1 cellular context compared by ENCODE assay signal in the genomic region with DNA sequence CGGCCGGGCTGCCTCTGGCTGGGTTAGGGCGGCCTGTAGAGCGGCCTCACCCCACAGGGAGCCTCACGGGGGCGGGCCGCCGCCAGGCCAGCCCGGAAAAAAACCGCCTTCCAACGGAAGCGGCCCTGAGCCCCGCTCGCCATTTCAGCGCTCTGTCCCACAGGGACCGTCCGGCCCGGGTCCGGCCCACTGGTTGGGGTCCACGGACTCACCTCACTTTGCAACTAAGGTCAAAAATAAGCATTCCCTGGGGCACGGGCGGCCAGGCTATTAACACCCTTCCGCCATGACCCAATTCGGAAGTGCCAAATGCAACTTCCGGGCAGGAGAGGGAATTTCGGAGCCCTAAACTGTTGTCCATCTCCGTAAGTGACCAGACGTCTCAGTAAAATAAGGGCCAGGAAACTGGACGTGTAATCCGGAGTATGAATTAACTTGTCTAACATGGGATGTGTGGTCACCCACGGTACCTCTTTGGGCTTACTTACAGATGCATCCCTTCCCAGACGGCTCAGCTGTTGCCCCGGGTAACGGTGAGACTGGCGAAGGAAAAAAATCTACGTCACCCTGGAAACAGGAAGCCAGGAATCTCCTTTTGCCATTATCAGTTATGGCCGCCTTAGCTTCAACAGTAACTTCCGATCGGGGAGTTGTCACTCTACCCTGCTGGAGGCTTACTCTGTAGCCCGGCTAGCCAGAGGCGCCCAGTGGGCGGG.
TF ChIP-seq lines count a peak whose summit lies in the region.

A gene with protein sequence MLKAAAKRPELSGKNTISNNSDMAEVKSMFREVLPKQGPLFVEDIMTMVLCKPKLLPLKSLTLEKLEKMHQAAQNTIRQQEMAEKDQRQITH (minus strand): TSS at position 548 of the 716 bp plus-strand sequence. CDS start 1,023 bp downstream, outside the sequence.

TF ChIP-seq in HepG2, 621 proteins besides CTCF, POLR2A, EP300 and RAD21 (continued from another document and continues in another):
- TF ChIP-seq, protein P1, sequence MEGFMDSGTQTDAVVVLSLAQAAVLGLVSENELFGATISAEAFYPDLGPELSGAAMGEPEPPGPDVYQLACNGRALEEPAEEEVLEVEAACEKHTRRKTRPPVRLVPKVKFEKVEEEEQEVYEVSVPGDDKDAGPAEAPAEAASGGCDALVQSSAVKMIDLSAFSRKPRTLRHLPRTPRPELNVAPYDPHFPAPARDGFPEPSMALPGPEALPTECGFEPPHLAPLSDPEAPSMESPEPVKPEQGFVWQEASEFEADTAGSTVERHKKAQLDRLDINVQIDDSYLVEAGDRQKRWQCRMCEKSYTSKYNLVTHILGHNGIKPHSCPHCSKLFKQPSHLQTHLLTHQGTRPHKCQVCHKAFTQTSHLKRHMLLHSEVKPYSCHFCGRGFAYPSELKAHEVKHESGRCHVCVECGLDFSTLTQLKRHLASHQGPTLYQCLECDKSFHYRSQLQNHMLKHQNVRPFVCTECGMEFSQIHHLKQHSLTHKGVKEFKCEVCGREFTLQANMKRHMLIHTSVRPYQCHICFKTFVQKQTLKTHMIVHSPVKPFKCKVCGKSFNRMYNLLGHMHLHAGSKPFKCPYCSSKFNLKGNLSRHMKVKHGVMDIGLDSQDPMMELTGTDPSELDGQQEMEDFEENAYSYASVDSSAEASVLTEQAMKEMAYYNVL (CRISPR knock-in tag; IDR thresholded peaks at IDR 0.05; ENCODE audit: borderline replicate concordance), result peak; percentile 56; the same call in 1 of the 2 replicates
- TF ChIP-seq GATAD1 (CRISPR knock-in tag; IDR thresholded peaks at IDR 0.05) (peak; percentile 84), ZNF263 (CRISPR knock-in tag; IDR thresholded peaks at IDR 0.05) (peak; percentile 54; the same call in 1 of the 2 replicates), NFYC (CRISPR knock-in tag; IDR thresholded peaks at IDR 0.05) (no peak), ZNF569 (CRISPR knock-in tag; IDR thresholded peaks at IDR 0.05; ENCODE audit: borderline replicate concordance) (no peak), ZNF224 (CRISPR knock-in tag; IDR thresholded peaks at IDR 0.05) (peak; percentile 79), NFKB2 (CRISPR knock-in tag; IDR thresholded peaks at IDR 0.05; ENCODE audit: borderline replicate concordance) (peak; percentile 69; the same call in 1 of the 2 replicates), TBX3 (IDR thresholded peaks at IDR 0.05; ENCODE audit: borderline replicate concordance) (0 out of 2 replicates have a peak, but pooled peaks have one; percentile 40), FOXA1 (IDR thresholded peaks at IDR 0.05) (no peak), FOXA1 (CRISPR knock-in tag; IDR thresholded peaks at IDR 0.05) (no peak), YY1 (IDR thresholded peaks at IDR 0.05; ENCODE audit: insufficient read depth, insufficient replicate concordance, low read depth, low read length) (peak; percentile 97), TOE1 (CRISPR knock-in tag; IDR thresholded peaks at IDR 0.05) (no peak), ZNF296 (CRISPR knock-in tag; conservative IDR thresholded peaks at IDR 0.05) (0 out of 2 replicates have a peak, but pooled peaks have one; percentile 65), ZNF557 (CRISPR knock-in tag; IDR thresholded peaks at IDR 0.05) (no peak), ZFP36L1 (CRISPR knock-in tag; IDR thresholded peaks at IDR 0.05) (no peak), SP4 (CRISPR knock-in tag; IDR thresholded peaks at IDR 0.05) (no peak; the same call in none of the 2 replicates), AGO1 (IDR thresholded peaks at IDR 0.05; ENCODE audit: low read depth, low read length, poor library complexity, severe bottlenecking) (peak; percentile 43), MIER2 (CRISPR knock-in tag; IDR thresholded peaks at IDR 0.05) (no peak), MBD4 (IDR thresholded peaks at IDR 0.05; ENCODE audit: borderline replicate concordance, low read length) (no peak), GLI4 (CRISPR knock-in tag; IDR thresholded peaks at IDR 0.05; ENCODE audit: borderline replicate concordance) (no peak), PPARG (CRISPR knock-in tag; conservative IDR thresholded peaks at IDR 0.05) (no peak; the same call in 1 of the 2 replicates), SETDB1 (CRISPR knock-in tag; IDR thresholded peaks at IDR 0.05; ENCODE audit: borderline replicate concordance) (no peak), ZNF619 (CRISPR knock-in tag; IDR thresholded peaks at IDR 0.05) (peak; percentile 84; the same call in 1 of the 2 replicates), FOXA3 (CRISPR knock-in tag; IDR thresholded peaks at IDR 0.05) (no peak; the same call in 1 of the 2 replicates), SNAI1 (CRISPR knock-in tag; IDR thresholded peaks at IDR 0.05; ENCODE audit: borderline replicate concordance) (no peak), HDAC6 (IDR thresholded peaks at IDR 0.05; ENCODE audit: low read depth, low read length) (no peak), ZFY (CRISPR knock-in tag; IDR thresholded peaks at IDR 0.05) (peak; percentile 96), STAG1 (CRISPR knock-in tag; IDR thresholded peaks at IDR 0.05) (no peak; the same call in 1 of the 2 replicates), MED1 (CRISPR knock-in tag; IDR thresholded peaks at IDR 0.05) (peak; percentile 31; the same call in 1 of the 2 replicates)
- TF ChIP-seq, protein P2, sequence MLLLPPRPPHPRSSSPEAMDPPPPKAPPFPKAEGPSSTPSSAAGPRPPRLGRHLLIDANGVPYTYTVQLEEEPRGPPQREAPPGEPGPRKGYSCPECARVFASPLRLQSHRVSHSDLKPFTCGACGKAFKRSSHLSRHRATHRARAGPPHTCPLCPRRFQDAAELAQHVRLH (CRISPR knock-in tag; IDR thresholded peaks at IDR 0.05; ENCODE audit: borderline replicate concordance, low read depth), result no peak
- TF ChIP-seq, protein P3, sequence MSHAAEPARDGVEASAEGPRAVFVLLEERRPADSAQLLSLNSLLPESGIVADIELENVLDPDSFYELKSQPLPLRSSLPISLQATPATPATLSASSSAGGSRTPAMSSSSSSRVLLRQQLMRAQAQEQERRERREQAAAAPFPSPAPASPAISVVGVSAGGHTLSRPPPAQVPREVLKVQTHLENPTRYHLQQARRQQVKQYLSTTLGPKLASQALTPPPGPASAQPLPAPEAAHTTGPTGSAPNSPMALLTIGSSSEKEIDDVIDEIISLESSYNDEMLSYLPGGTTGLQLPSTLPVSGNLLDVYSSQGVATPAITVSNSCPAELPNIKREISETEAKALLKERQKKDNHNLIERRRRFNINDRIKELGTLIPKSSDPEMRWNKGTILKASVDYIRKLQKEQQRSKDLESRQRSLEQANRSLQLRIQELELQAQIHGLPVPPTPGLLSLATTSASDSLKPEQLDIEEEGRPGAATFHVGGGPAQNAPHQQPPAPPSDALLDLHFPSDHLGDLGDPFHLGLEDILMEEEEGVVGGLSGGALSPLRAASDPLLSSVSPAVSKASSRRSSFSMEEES (CRISPR knock-in tag; IDR thresholded peaks at IDR 0.05), result peak; percentile 38; the same call in 1 of the 2 replicates
- TF ChIP-seq, protein P4, sequence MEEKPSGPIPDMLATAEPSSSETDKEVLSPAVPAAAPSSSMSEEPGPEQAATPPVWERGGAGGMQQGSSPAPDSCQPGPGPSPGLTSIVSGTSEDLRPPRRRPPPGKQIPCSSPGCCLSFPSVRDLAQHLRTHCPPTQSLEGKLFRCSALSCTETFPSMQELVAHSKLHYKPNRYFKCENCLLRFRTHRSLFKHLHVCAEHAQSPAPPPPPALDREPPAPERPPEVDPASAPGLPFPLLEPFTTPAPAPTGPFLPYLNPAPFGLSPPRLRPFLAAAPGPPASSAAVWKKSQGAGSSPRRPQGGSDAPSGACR (CRISPR knock-in tag; IDR thresholded peaks at IDR 0.05), result peak; percentile 84; the same call in 1 of the 2 replicates
- TF ChIP-seq, protein P5, sequence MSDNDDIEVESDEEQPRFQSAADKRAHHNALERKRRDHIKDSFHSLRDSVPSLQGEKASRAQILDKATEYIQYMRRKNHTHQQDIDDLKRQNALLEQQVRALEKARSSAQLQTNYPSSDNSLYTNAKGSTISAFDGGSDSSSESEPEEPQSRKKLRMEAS (IDR thresholded peaks at IDR 0.05), result peak; percentile 5
- TF ChIP-seq, protein P6, sequence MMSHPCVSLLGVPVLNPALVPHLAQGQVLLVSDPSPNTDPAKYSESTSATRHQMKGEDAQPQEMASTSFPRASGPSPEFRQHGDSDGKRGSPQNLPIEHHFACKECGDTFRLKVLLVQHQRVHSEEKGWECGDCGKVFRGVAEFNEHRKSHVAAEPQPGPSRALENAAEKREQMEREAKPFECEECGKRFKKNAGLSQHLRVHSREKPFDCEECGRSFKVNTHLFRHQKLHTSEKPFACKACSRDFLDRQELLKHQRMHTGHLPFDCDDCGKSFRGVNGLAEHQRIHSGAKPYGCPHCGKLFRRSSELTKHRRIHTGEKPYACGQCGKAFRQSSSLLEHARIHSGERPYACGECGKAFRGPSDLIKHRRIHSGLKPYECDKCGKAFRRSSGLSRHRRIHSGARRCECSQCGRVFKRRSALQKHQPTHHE (CRISPR knock-in tag; IDR thresholded peaks at IDR 0.05; ENCODE audit: borderline replicate concordance), result no peak
- TF ChIP-seq, protein P7, sequence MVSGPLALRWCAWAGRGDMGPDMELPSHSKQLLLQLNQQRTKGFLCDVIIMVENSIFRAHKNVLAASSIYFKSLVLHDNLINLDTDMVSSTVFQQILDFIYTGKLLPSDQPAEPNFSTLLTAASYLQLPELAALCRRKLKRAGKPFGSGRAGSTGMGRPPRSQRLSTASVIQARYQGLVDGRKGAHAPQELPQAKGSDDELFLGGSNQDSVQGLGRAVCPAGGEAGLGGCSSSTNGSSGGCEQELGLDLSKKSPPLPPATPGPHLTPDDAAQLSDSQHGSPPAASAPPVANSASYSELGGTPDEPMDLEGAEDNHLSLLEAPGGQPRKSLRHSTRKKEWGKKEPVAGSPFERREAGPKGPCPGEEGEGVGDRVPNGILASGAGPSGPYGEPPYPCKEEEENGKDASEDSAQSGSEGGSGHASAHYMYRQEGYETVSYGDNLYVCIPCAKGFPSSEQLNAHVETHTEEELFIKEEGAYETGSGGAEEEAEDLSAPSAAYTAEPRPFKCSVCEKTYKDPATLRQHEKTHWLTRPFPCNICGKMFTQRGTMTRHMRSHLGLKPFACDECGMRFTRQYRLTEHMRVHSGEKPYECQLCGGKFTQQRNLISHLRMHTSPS (CRISPR knock-in tag; IDR thresholded peaks at IDR 0.05; ENCODE audit: low read depth), result no peak
- TF ChIP-seq, protein P8, sequence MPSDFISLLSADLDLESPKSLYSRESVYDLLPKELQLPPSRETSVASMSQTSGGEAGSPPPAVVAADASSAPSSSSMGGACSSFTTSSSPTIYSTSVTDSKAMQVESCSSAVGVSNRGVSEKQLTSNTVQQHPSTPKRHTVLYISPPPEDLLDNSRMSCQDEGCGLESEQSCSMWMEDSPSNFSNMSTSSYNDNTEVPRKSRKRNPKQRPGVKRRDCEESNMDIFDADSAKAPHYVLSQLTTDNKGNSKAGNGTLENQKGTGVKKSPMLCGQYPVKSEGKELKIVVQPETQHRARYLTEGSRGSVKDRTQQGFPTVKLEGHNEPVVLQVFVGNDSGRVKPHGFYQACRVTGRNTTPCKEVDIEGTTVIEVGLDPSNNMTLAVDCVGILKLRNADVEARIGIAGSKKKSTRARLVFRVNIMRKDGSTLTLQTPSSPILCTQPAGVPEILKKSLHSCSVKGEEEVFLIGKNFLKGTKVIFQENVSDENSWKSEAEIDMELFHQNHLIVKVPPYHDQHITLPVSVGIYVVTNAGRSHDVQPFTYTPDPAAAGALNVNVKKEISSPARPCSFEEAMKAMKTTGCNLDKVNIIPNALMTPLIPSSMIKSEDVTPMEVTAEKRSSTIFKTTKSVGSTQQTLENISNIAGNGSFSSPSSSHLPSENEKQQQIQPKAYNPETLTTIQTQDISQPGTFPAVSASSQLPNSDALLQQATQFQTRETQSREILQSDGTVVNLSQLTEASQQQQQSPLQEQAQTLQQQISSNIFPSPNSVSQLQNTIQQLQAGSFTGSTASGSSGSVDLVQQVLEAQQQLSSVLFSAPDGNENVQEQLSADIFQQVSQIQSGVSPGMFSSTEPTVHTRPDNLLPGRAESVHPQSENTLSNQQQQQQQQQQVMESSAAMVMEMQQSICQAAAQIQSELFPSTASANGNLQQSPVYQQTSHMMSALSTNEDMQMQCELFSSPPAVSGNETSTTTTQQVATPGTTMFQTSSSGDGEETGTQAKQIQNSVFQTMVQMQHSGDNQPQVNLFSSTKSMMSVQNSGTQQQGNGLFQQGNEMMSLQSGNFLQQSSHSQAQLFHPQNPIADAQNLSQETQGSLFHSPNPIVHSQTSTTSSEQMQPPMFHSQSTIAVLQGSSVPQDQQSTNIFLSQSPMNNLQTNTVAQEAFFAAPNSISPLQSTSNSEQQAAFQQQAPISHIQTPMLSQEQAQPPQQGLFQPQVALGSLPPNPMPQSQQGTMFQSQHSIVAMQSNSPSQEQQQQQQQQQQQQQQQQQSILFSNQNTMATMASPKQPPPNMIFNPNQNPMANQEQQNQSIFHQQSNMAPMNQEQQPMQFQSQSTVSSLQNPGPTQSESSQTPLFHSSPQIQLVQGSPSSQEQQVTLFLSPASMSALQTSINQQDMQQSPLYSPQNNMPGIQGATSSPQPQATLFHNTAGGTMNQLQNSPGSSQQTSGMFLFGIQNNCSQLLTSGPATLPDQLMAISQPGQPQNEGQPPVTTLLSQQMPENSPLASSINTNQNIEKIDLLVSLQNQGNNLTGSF (CRISPR knock-in tag; IDR thresholded peaks at IDR 0.05), result peak; percentile 81
- TF ChIP-seq, protein P9, sequence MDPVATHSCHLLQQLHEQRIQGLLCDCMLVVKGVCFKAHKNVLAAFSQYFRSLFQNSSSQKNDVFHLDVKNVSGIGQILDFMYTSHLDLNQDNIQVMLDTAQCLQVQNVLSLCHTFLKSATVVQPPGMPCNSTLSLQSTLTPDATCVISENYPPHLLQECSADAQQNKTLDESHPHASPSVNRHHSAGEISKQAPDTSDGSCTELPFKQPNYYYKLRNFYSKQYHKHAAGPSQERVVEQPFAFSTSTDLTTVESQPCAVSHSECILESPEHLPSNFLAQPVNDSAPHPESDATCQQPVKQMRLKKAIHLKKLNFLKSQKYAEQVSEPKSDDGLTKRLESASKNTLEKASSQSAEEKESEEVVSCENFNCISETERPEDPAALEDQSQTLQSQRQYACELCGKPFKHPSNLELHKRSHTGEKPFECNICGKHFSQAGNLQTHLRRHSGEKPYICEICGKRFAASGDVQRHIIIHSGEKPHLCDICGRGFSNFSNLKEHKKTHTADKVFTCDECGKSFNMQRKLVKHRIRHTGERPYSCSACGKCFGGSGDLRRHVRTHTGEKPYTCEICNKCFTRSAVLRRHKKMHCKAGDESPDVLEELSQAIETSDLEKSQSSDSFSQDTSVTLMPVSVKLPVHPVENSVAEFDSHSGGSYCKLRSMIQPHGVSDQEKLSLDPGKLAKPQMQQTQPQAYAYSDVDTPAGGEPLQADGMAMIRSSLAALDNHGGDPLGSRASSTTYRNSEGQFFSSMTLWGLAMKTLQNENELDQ (CRISPR knock-in tag; IDR thresholded peaks at IDR 0.05; ENCODE audit: borderline replicate concordance), result no peak
- TF ChIP-seq, protein P10, sequence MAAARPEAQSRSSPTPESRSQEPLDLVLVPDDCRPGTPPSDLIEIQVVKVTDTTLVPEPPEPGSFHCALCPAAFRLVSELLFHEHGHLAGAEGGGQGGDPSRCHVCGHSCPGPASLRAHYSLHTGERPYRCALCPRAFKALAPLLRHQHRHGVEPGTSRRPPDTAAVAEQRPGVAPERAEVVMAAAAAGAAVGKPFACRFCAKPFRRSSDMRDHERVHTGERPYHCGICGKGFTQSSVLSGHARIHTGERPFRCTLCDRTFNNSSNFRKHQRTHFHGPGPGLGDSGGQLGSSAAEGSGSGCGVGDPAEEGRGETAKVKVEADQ (CRISPR knock-in tag; IDR thresholded peaks at IDR 0.05; ENCODE audit: borderline replicate concordance), result peak; percentile 32; the same call in 1 of the 2 replicates
